Comparison of ENCODE assay signal across 18 cellular contexts in genomic region chr1:40308036-40308727, GRCh38. TPM values are rescaled to one million over a fixed set of nuclear protein-coding genes. Genes with fewer than 3 reads are reported as not detected.
DNase-seq lines count a peak whose midpoint lies in the region; ATAC-seq and TF ChIP-seq lines count a peak whose summit lies in the region.
"Had no signal": no experiment of that assay in that cellular context is flagged by ENCODE, and none has a peak within 500 bp of the region (broad histone marks: within the 10 kb centered on the region; RNA-seq: fewer than 3 reads in every experiment).

No MANE protein-coding gene starts in this region.

- ATAC-seq in GM19023 (IDR thresholded peaks at IDR 0.05; ENCODE audit: unreplicated experiment) (no peak), esophagus mucosa (no peak)
- ATAC-seq: effector memory CD8-positive, alpha-beta T cell; K562 had no signal

- DNase-seq in cerebellar cortex (ENCODE audit: low spot score) (peak; percentile 59), hippocampal formation (lab: John Stamatoyannopoulos, UW) (peak; percentile 39 to 73), posterior cingulate gyrus (peak; percentile 30 to 93 (median 65)), AG08396 (ENCODE audit: low spot score) (no peak), HT-29 (ENCODE audit: low spot score) (no peak)
- DNase-seq: activated T-cell treated with anti-CD3 and anti-CD28 coated beads, Interleukin-2, amount 50 U/mL, for 48 hours; effector memory CD8-positive, alpha-beta T cell; kidney; NCI-H1930; NCI-H524; nephron progenitor cell; OCI-M1; sigmoid colon; stimulated activated naive CD4-positive, alpha-beta T cell had no signal

- intact Hi-C loops in posterior cingulate gyrus (cut with DNase I), result no loop called here

- TF ChIP-seq EP300 in Ishikawa (IDR thresholded peaks at IDR 0.05; ENCODE audit: borderline replicate concordance), result peak; percentile 33; the same call in 1 of the 2 replicates

- TF ChIP-seq RAD21 in Ishikawa (IDR thresholded peaks at IDR 0.05; ENCODE audit: low read depth), result no peak

TF ChIP-seq in Ishikawa, 13 proteins besides CTCF, POLR2A, EP300 and RAD21:
- TF ChIP-seq USF1 (IDR thresholded peaks at IDR 0.05), result no peak
- peak; percentile 73 for TF ChIP-seq NFIC (IDR thresholded peaks at IDR 0.05)

RNA-seq across cellular contexts. Expression of gene COL9A2, which starts 8.9 kb away (rescaled TPM):
- 0.64 TPM for total RNA-seq in esophagus mucosa
- total RNA-seq in HT-29 (2014; rRNA removed; shearing (Covaris generic)), result 0.25 and 0.89 TPM in 2 replicates

RNA-seq across cellular contexts. Expression of gene ZMPSTE24, which starts 50.1 kb away (rescaled TPM):
- 25.8 TPM for total RNA-seq in esophagus mucosa
- 29.8 and 41.2 TPM in 2 replicates for total RNA-seq in HT-29 (2014; rRNA removed; shearing (Covaris generic))

Comparison
In these comparisons a context has a peak if more than half of its experiments do, and no peak if none do; other contexts are left out.
1. DNase-seq: peak in cerebellar cortex (single experiment), hippocampal formation (2 of 2) and posterior cingulate gyrus (10 of 10); none in AG08396 (single experiment) and HT-29 (single experiment).